In the genomic region with DNA sequence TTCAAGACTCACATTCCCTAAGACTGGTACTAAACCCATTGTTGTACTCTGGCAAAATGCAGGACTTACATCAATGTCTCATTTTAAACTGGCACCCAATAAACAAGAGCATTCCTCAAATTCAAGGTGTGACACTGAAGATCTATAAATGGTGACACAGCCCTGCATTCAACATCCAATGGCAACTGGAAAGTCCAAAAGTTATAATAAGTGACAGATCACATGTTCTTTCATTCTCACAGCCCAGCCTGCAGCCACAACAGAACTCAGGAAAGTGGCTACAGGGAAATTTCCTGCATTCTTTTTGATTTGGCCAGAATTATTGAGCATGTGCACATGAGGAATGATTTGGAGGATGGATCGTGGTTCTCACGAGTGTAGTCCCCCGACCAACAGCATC, we compare ENCODE assay signal across 20 cellular contexts. TPM values are rescaled to one million over a fixed set of nuclear protein-coding genes. Genes with fewer than 3 reads are reported as not detected.
DNase-seq lines count a peak whose midpoint lies in the region; ATAC-seq, FAIRE-seq and TF ChIP-seq lines count a peak whose summit lies in the region.
"Had no signal": no experiment of that assay in that cellular context is flagged by ENCODE, and none has a peak within 500 bp of the region (broad histone marks: within the 10 kb centered on the region; RNA-seq: fewer than 3 reads in every experiment).

No MANE protein-coding gene starts in this region.

- TF ChIP-seq CTCF in colonic mucosa (IDR thresholded peaks at IDR 0.05) (no peak), mucosa of descending colon (IDR thresholded peaks at IDR 0.05) (no peak)

- H3K4me1 ChIP-seq in colonic mucosa (no peaks in the 10 kb centered on the region), mucosa of descending colon (ENCODE audit: low read depth) (peaks cover 5% of the 10 kb centered on the region), small intestine (ENCODE audit: control insufficient read depth in 2 of 2, insufficient read depth in 1 of 2, low read depth in 1 of 2, low read length in 1 of 2) (peaks cover 0 to 3% of the 10 kb centered on the region in 2 donors)
- H3K4me1 ChIP-seq: BLaER1 had no signal

- ATAC-seq in mucosa of descending colon, result peak; percentile 69
- no peak for ATAC-seq in stimulated activated naive CD8-positive, alpha-beta T cell treated with anti-CD3 and anti-CD28 coated beads, Interleukin-15, Interleukin-2, amounts not matched to agents 100 U/mL and 50 U/mL, for 24 hours
- ATAC-seq: GM23338 had no signal

- H3K36me3 ChIP-seq in colonic mucosa (no peaks in the 10 kb centered on the region), mucosa of descending colon (ENCODE audit: low read depth) (no peaks in the 10 kb centered on the region), small intestine (ENCODE audit: control insufficient read depth in 2 of 2, insufficient read depth in 2 of 2, low read length in 2 of 2) (peaks cover 0 to 3% of the 10 kb centered on the region in 2 donors)
- H3K36me3 ChIP-seq: BLaER1 had no signal

- no peak overlapping the region for H3K4me3 ChIP-seq in colonic mucosa
- H3K4me3 ChIP-seq in mucosa of descending colon, result no peak overlapping the region
- H3K4me3 ChIP-seq in small intestine (ENCODE audit: low read depth in 1 of 2, low read length in 2 of 2), result no peak overlapping the region
- H3K4me3 ChIP-seq: BLaER1, GM23338, HAP-1 had no signal

- 94 to 98% (median 96%) methylated on average over 3 of the region's 3 CpGs for WGBS in small intestine, 3 donors

- H3K27me3 ChIP-seq in colonic mucosa, result no peaks in the 10 kb centered on the region
- H3K27me3 ChIP-seq in small intestine (ENCODE audit: control insufficient read depth in 2 of 2, insufficient read depth in 2 of 2, low read length in 2 of 2), result no peaks in the 10 kb centered on the region
- H3K27me3 ChIP-seq: BLaER1 had no signal

- no peak overlapping the region for H3K9ac ChIP-seq in colonic mucosa (ENCODE audit: low read depth in 2 of 2, low read length in 2 of 2)
- H3K9ac ChIP-seq: BLaER1 had no signal

- intact Hi-C loops in colonic mucosa (cut with DNase I), result no loop called here
- intact Hi-C loops in mucosa of descending colon (cut with DNase I, micrococcal nuclease), result no loop called here

- H3K9me3 ChIP-seq in colonic mucosa (no peaks in the 10 kb centered on the region), mucosa of descending colon (no peaks in the 10 kb centered on the region), small intestine (ENCODE audit: control insufficient read depth, low read depth) (no peaks in the 10 kb centered on the region)
- H3K9me3 ChIP-seq: HAP-1 had no signal

- DNase-seq in GM18507 (ENCODE audit: extremely low spot score, insufficient read length, low read depth), result no peak
- DNase-seq in colonic mucosa, result no peak
- no peak for DNase-seq in mucosa of descending colon
- peak; percentile 24 for DNase-seq in small intestine
- DNase-seq in iPS-NIHi7 (ENCODE audit: extremely low spot score), result no peak
- DNase-seq in stimulated activated naive CD8-positive, alpha-beta T cell treated with anti-CD3 and anti-CD28 coated beads, Interleukin-15, Interleukin-2, amounts not matched to agents 100 U/mL and 50 U/mL, for 24 hours, result no peak
- DNase-seq in NCI-H1105 (lab: John Stamatoyannopoulos, UW), result no peak
- DNase-seq in NCI-H446 treated with DMSO at 0.1 percent for 48 hours (lab: John Stamatoyannopoulos, UW), result no peak
- DNase-seq: CD4-positive, alpha-beta T cell; CD8-positive, alpha-beta memory T cell; DMS53; DMS79 treated with DMSO at 0.1 percent for 48 hours; GF-D8 had no signal

- H3K27ac ChIP-seq in colonic mucosa (peak overlapping the region; percentile 3), small intestine (ENCODE audit: low read depth in 1 of 2, low read length in 1 of 2) (no peak overlapping the region)
- H3K27ac ChIP-seq: 22Rv1, BLaER1 had no signal

- FAIRE-seq in GM18507 (lab: Jason Lieb, UNC) (peak; percentile 29), small intestine (lab: Jason Lieb, UNC) (no peak)
- FAIRE-seq: A204.1, GM12891, GM19239 had no signal

RNA-seq across cellular contexts. Expression of gene MBOAT1, which starts 57.5 kb away (rescaled TPM):
- total RNA-seq in colonic mucosa, result 10 to 100 TPM; 45.7 to 54.1 TPM
- 10 to 100 TPM; 33.7 to 77.0 (median 54.4) TPM for total RNA-seq in mucosa of descending colon
- 10 to 100 TPM in 1 of 3 donors, 1 to 10 TPM in 2; 1.1 to 11.3 (median 2.5) TPM for polyA plus RNA-seq in small intestine
